Comparison of ENCODE assay signal across 3 cellular contexts in genomic region chr17:57699109-57699508, GRCh38. TPM values are rescaled to one million over a fixed set of nuclear protein-coding genes. Genes with fewer than 3 reads are reported as not detected.
"Had no signal": no experiment of that assay in that cellular context is flagged by ENCODE, and none has a peak within 500 bp of the region (broad histone marks: within the 10 kb centered on the region; RNA-seq: fewer than 3 reads in every experiment).

No MANE protein-coding gene starts in this region.

RNA-seq across cellular contexts. Expression of gene CCDC182, which starts 46.0 kb away (rescaled TPM):
- total RNA-seq: HT-29, Right ventricle myocardium superior, SJSA1 had no signal
